Comparison of ENCODE assay signal across 8 cellular contexts in genomic region chr20:36773123-36773547, GRCh38. TPM values are rescaled to one million over a fixed set of nuclear protein-coding genes. Genes with fewer than 3 reads are reported as not detected.
DNase-seq lines count a peak whose midpoint lies in the region; ATAC-seq and TF ChIP-seq lines count a peak whose summit lies in the region.

No MANE protein-coding gene starts in this region.

- TF ChIP-seq CTCF in heart left ventricle (IDR thresholded peaks at IDR 0.05) (no peak), Peyer's patch (IDR thresholded peaks at IDR 0.05) (peak in 1 of 6 experiments; percentile 3), epithelial cell of proximal tubule (conservative IDR thresholded peaks at IDR 0.05; ENCODE audit: low read depth, low read length) (no peak)

- peak overlapping the region; percentile 85 for H3K9ac ChIP-seq in trophoblast cell (ENCODE audit: low read length)

- H2AFZ ChIP-seq in trophoblast cell (ENCODE audit: insufficient read depth, low read length, poor library complexity) = peak overlapping the region; percentile 47

- ATAC-seq in heart left ventricle (no peak), Right ventricle myocardium superior (ENCODE audit: poor library complexity) (no peak), HG02870 (IDR thresholded peaks at IDR 0.05; ENCODE audit: unreplicated experiment) (no peak)

- H4K8ac ChIP-seq in trophoblast cell (ENCODE audit: low read depth, low read length) = peak overlapping the region; percentile 82

- no peak overlapping the region for H3K23ac ChIP-seq in trophoblast cell (ENCODE audit: low read length)

- TF ChIP-seq POLR2A in heart left ventricle (IDR thresholded peaks at IDR 0.05) = no peak
- TF ChIP-seq POLR2A in Peyer's patch (IDR thresholded peaks at IDR 0.05) = no peak

- H2BK120ac ChIP-seq in trophoblast cell (ENCODE audit: insufficient read depth, low read length, poor library complexity) = peak overlapping the region; percentile 49

- peaks cover 9% of the 10 kb centered on the region for H3K79me1 ChIP-seq in trophoblast cell (ENCODE audit: low read length)

- H3K4me3 ChIP-seq in heart left ventricle (peak overlapping the region; percentile 41 to 93 (median 74)), Peyer's patch (peak overlapping the region; percentile 52 to 85 (median 68)), epithelial cell of proximal tubule (ENCODE audit: low read depth, low read length) (peak overlapping the region; percentile 96), trophoblast cell (ENCODE audit: low read depth, low read length) (peak overlapping the region; percentile 81)

- DNase-seq in heart left ventricle = no peak
- no peak for DNase-seq in Right ventricle myocardium superior
- no peak for DNase-seq in Peyer's patch
- no peak for DNase-seq in epithelial cell of proximal tubule (ENCODE audit: low read depth)
- DNase-seq in trophoblast cell = no peak
- DNase-seq in NCI-H2227 treated with DMSO at 0.1 percent for 48 hours (lab: John Stamatoyannopoulos, UW) = no peak
- DNase-seq in Ammon's horn (ENCODE audit: low spot score) = no peak

- H3K36me3 ChIP-seq in heart left ventricle (peaks cover 0 to 9% (median 0%) of the 10 kb centered on the region in 9 donors), Peyer's patch (no peaks in the 10 kb centered on the region), trophoblast cell (ENCODE audit: control insufficient read depth in 1 of 2, insufficient read depth in 2 of 2, low read length in 2 of 2) (peaks cover 3 to 7% of the 10 kb centered on the region in 2 experiments)

- WGBS in heart left ventricle, 4 donors = 2 to 7% (median 2%) methylated on average over 8 to 19 of the region's 19 CpGs
- WGBS in trophoblast cell (ENCODE audit: extremely low coverage, insufficient coverage, insufficient read length) = no CpG with 5 or more reads among the region's 19 CpGs

- H3K18ac ChIP-seq in trophoblast cell (ENCODE audit: low read length) = peak overlapping the region; percentile 86

- H2BK12ac ChIP-seq in trophoblast cell (ENCODE audit: low read length) = no peak overlapping the region

- intact Hi-C loops in heart left ventricle (cut with DNase I) = loop anchor here in 5 of 10 donors (2.0 to 10.0 kb wide), 4 partner anchors 89 to 166 kb away; partner anchors contain the start of gene RAB5IF (in 1 of the 5)
- intact Hi-C loops in Right ventricle myocardium superior (cut with DNase I) = loop anchor here (5.0 kb wide), 1 partner anchor 89 kb away; a partner anchor contains a TSS

- H3K4ac ChIP-seq in trophoblast cell (ENCODE audit: low read depth, low read length) = peak overlapping the region; percentile 52

- H3K79me2 ChIP-seq in trophoblast cell (ENCODE audit: control insufficient read depth, insufficient read depth, low read length, poor library complexity) = peaks cover 8% of the 10 kb centered on the region

- H3K27me3 ChIP-seq in heart left ventricle = no peaks in the 10 kb centered on the region
- no peaks in the 10 kb centered on the region for H3K27me3 ChIP-seq in Peyer's patch
- H3K27me3 ChIP-seq in trophoblast cell (ENCODE audit: insufficient read depth, low read length) = no peaks in the 10 kb centered on the region

- peak overlapping the region; percentile 78 for H4K91ac ChIP-seq in trophoblast cell (ENCODE audit: low read depth, low read length)

- peak overlapping the region; percentile 11 for H2AK5ac ChIP-seq in trophoblast cell (ENCODE audit: low read length)

- H3K4me1 ChIP-seq in heart left ventricle = peaks cover 0 to 38% (median 18%) of the 10 kb centered on the region in 12 donors
- peaks cover 0 to 10% (median 0%) of the 10 kb centered on the region in 4 donors for H3K4me1 ChIP-seq in Peyer's patch
- H3K4me1 ChIP-seq in trophoblast cell (ENCODE audit: control insufficient read depth in 1 of 2, insufficient read depth in 2 of 2, low read length in 2 of 2) = no peaks in the 10 kb centered on the region

- H3K4me2 ChIP-seq in trophoblast cell (ENCODE audit: low read length) = peak overlapping the region; percentile 81

- peak overlapping the region in 10 of 12 donors; percentile 51 to 98 (median 97) for H3K27ac ChIP-seq in heart left ventricle
- peak overlapping the region; percentile 88 to 95 (median 92) for H3K27ac ChIP-seq in Peyer's patch
- H3K27ac ChIP-seq in trophoblast cell (ENCODE audit: low read depth, low read length) = peak overlapping the region; percentile 35

- H3K9me3 ChIP-seq in heart left ventricle = no peaks in the 10 kb centered on the region
- H3K9me3 ChIP-seq in Peyer's patch = no peaks in the 10 kb centered on the region
- H3K9me3 ChIP-seq in trophoblast cell (ENCODE audit: insufficient read depth, low read depth, low read length) = no peaks in the 10 kb centered on the region

- peak overlapping the region; percentile 47 for H2BK5ac ChIP-seq in trophoblast cell (ENCODE audit: low read depth, low read length, poor library complexity)

- H3K14ac ChIP-seq in trophoblast cell (ENCODE audit: low read length) = peak overlapping the region; percentile 82

- peak overlapping the region; percentile 57 for H4K12ac ChIP-seq in trophoblast cell (ENCODE audit: low read depth, low read length)

RNA-seq across cellular contexts. Expression of gene DSN1, which starts 0.4 kb away (rescaled TPM):
- 1 to 10 TPM; 3.7 to 6.2 (median 4.9) TPM for total RNA-seq in heart left ventricle
- 1 to 10 TPM; 3.2 to 7.0 TPM for polyA plus RNA-seq in heart left ventricle
- 3.5 TPM for total RNA-seq in Right ventricle myocardium superior
- 10 to 100 TPM in 3 of 4 donors, 1 to 10 TPM in 1; 7.5 to 26.4 (median 13.3) TPM for total RNA-seq in Peyer's patch
- 19.8 and 29.6 TPM in 2 replicates for total RNA-seq in epithelial cell of proximal tubule
- polyA plus RNA-seq in trophoblast cell (2013) = 17.6 and 18.6 TPM in 2 replicates

RNA-seq across cellular contexts. Expression of gene NDRG3, which starts 27.2 kb away (rescaled TPM):
- total RNA-seq in heart left ventricle (10 to 100 TPM; 17.3 to 34.8 (median 31.1) TPM), Right ventricle myocardium superior (27.5 TPM), Peyer's patch (10 to 100 TPM; 12.6 to 28.4 (median 22.6) TPM), epithelial cell of proximal tubule (16.7 and 17.3 TPM in 2 replicates)
- polyA plus RNA-seq in heart left ventricle = 10 to 100 TPM; 21.1 to 22.2 TPM
- 13.4 and 13.7 TPM in 2 replicates for polyA plus RNA-seq in trophoblast cell (2013)

Comparison
In these comparisons a context has a peak if more than half of its experiments do, and no peak if none do; other contexts are left out.
1. H3K27ac ChIP-seq: peak in every context shown above with its lines; median percentile 97 in heart left ventricle; 92 in Peyer's patch; 35 in trophoblast cell.